6 cellular contexts compared by ENCODE assay signal in genomic region chr4:932713-933070, GRCh38. TPM values are rescaled to one million over a fixed set of nuclear protein-coding genes. Genes with fewer than 3 reads are reported as not detected.
DNase-seq lines count a peak whose midpoint lies in the region; ATAC-seq and TF ChIP-seq lines count a peak whose summit lies in the region.

No MANE protein-coding gene starts in this region.

- peak overlapping the region; percentile 98 for H3K4me3 ChIP-seq in GM12875 (ENCODE audit: low read depth, low read length)
- peak overlapping the region; percentile 57 for H3K4me3 ChIP-seq in right cardiac atrium (ENCODE audit: low read length)
- peak overlapping the region; percentile 51 to 100 (median 98) for H3K4me3 ChIP-seq in upper lobe of left lung

- ATAC-seq in right cardiac atrium (peak in 1 of 2 donors; percentile 12), upper lobe of left lung (ENCODE audit: low FRiP score in 2 of 2) (peak; percentile 1 to 20), GM21825 (IDR thresholded peaks at IDR 0.05; ENCODE audit: unreplicated experiment) (no peak)

- intact Hi-C loops in right cardiac atrium (cut with DNase I) (no loop called here), head of caudate nucleus (cut with DNase I) (loop anchor here (5.0 kb wide), 1 partner anchor 40 kb away; the partner anchor contains the start of gene DGKQ)

- DNase-seq in RWPE1 (ENCODE audit: low spot score) (peak; percentile 23), right cardiac atrium (peak in 1 of 3 donors; percentile 57), upper lobe of left lung (no peak), head of caudate nucleus (no peak)

- H3K27me3 ChIP-seq in right cardiac atrium (ENCODE audit: control insufficient read depth, insufficient read depth), result no peaks in the 10 kb centered on the region
- no peaks in the 10 kb centered on the region for H3K27me3 ChIP-seq in upper lobe of left lung

- TF ChIP-seq EP300 in upper lobe of left lung (IDR thresholded peaks at IDR 0.05), result no peak

- CTCF ChIA-PET in RWPE1 (lab: Yijun Ruan, JAX), result no interaction called here

- H3K36me3 ChIP-seq in upper lobe of left lung, result peaks cover 0 to 3% (median 0%) of the 10 kb centered on the region in 4 donors

- peaks cover 7% of the 10 kb centered on the region for H3K4me1 ChIP-seq in right cardiac atrium (ENCODE audit: control insufficient read depth, insufficient read depth, low read length)
- peaks cover 38 to 59% (median 40%) of the 10 kb centered on the region in 4 donors for H3K4me1 ChIP-seq in upper lobe of left lung

- no peak for TF ChIP-seq POLR2A in upper lobe of left lung (IDR thresholded peaks at IDR 0.05)

- TF ChIP-seq CTCF in GM12875 (IDR thresholded peaks at IDR 0.05; ENCODE audit: borderline replicate concordance, insufficient read depth, low read depth, low read length) (no peak), RWPE1 (conservative IDR thresholded peaks at IDR 0.05; ENCODE audit: low read depth) (no peak), upper lobe of left lung (IDR thresholded peaks at IDR 0.05) (no peak)

- peak overlapping the region; percentile 79 for H3K27ac ChIP-seq in RWPE1
- peak overlapping the region; percentile 6 for H3K27ac ChIP-seq in right cardiac atrium (ENCODE audit: low read length)
- H3K27ac ChIP-seq in upper lobe of left lung, result peak overlapping the region; percentile 95 to 98 (median 96)

- H3K9me3 ChIP-seq in right cardiac atrium (ENCODE audit: control insufficient read depth, low read length), result no peaks in the 10 kb centered on the region
- H3K9me3 ChIP-seq in upper lobe of left lung, result no peaks in the 10 kb centered on the region

- 3% methylated on average over 11 of the region's 11 CpGs for WGBS in right cardiac atrium
- 5 to 7% methylated on average over 8 to 11 of the region's 11 CpGs for WGBS in upper lobe of left lung, 2 donors

- POLR2A ChIA-PET in RWPE1 (lab: Yijun Ruan, JAX; ENCODE audit: low non-redundant PET), result interaction anchor here (0.7 kb wide), 1 partner anchor 153 kb away, joined by 5 read pairs; no protein-coding TSS in a partner anchor

RNA-seq across cellular contexts. Expression of gene TMEM175, which starts 0.4 kb away (rescaled TPM):
- total RNA-seq in right cardiac atrium, result 10 to 100 TPM; 20.9 to 26.0 (median 23.0) TPM
- 31.1 TPM for polyA plus RNA-seq in right cardiac atrium
- 100 to 1,000 TPM in 1 of 6 donors, 10 to 100 TPM in 5; 24.6 to 126 (median 41.8) TPM for total RNA-seq in upper lobe of left lung

RNA-seq across cellular contexts. Expression of gene GAK, which starts 0.6 kb away (rescaled TPM):
- total RNA-seq in right cardiac atrium (10 to 100 TPM; 35.5 to 40.2 (median 37.6) TPM), upper lobe of left lung (100 to 1,000 TPM; 116 to 380 (median 154) TPM)
- 45.6 TPM for polyA plus RNA-seq in right cardiac atrium

RNA-seq across cellular contexts. Expression of gene DGKQ, which starts 40.7 kb away (rescaled TPM):
- total RNA-seq in right cardiac atrium (1 to 10 TPM; 4.5 to 4.9 (median 4.6) TPM), upper lobe of left lung (10 to 100 TPM; 10.7 to 36.7 (median 17.5) TPM)
- polyA plus RNA-seq in right cardiac atrium, result 3.6 TPM

RNA-seq across cellular contexts. Expression of gene IDUA, which starts 54.2 kb away (rescaled TPM):
- 10 to 100 TPM; 14.7 to 17.4 (median 17.1) TPM for total RNA-seq in right cardiac atrium
- 8.5 TPM for polyA plus RNA-seq in right cardiac atrium
- total RNA-seq in upper lobe of left lung, result 100 to 1,000 TPM in 1 of 6 donors, 10 to 100 TPM in 5; 13.5 to 152 (median 55.9) TPM

Comparison
In these comparisons a context has a peak if more than half of its experiments do, and no peak if none do; other contexts are left out.
1. H3K27ac ChIP-seq: peak in every context shown above with its lines; median percentile 96 in upper lobe of left lung; 79 in RWPE1; 6 in right cardiac atrium.